In genomic region chr18:68937204-68937603, GRCh38 we compare ENCODE assay signal across 20 cellular contexts.
DNase-seq lines count a peak whose midpoint lies in the region; ATAC-seq lines count a peak whose summit lies in the region.
"Had no signal": no experiment of that assay in that cellular context is flagged by ENCODE, and none has a peak within 500 bp of the region (broad histone marks: within the 10 kb centered on the region; RNA-seq: fewer than 3 reads in every experiment).

No MANE protein-coding gene starts in this region.

- ATAC-seq in HG02763 (IDR thresholded peaks at IDR 0.05; ENCODE audit: unreplicated experiment) (peak; percentile 70), HG03469 (IDR thresholded peaks at IDR 0.05; ENCODE audit: unreplicated experiment) (peak; percentile 55), GM21576 (IDR thresholded peaks at IDR 0.05; ENCODE audit: unreplicated experiment) (no peak)
- ATAC-seq: HCT116, HepG2, left lobe of liver, T-cell had no signal

- DNase-seq in DMS53 (lab: John Stamatoyannopoulos, UW) (peak; percentile 38), DMS53 treated with DMSO at 0.1 percent for 48 hours (lab: John Stamatoyannopoulos, UW; ENCODE audit: unreplicated experiment) (no peak), substantia nigra (lab: John Stamatoyannopoulos, UW) (no peak), Kasumi-1 (lab: John Stamatoyannopoulos, UW) (no peak)
- DNase-seq in activated CD8-positive, alpha-beta memory T cell treated with anti-CD3 and anti-CD28 coated beads, Interleukin-2, amount 50 U/mL, for 4 hours, result no peak
- DNase-seq: 8988T; activated CD4-positive, alpha-beta memory T cell treated with anti-CD3 and anti-CD28 coated beads, Interleukin-2, amount 10 ng/mL, durations not matched to agents 7 days and 5 days; C1 segment of cervical spinal cord; endodermal cell; NCI-H2029 treated with DMSO at 0.1 percent for 48 hours; stimulated activated CD4-positive, alpha-beta T cell treated with anti-CD3 and anti-CD28 coated beads, Interleukin-4, amount 100 ng/mL, for 24 hours; T-cell; WERI-Rb-1 had no signal

- H3K27ac ChIP-seq in substantia nigra (ENCODE audit: low read depth, low read length, poor library complexity, severe bottlenecking), result no peak overlapping the region
- H3K27ac ChIP-seq: thoracic aorta, WERI-Rb-1 had no signal
